In genomic region chr11:60130496-60130895, GRCh38 we compare ENCODE assay signal across 8 cellular contexts.
DNase-seq lines count a peak whose midpoint lies in the region; ATAC-seq and TF ChIP-seq lines count a peak whose summit lies in the region.

No MANE protein-coding gene starts in this region.

- no peak overlapping the region for H3K27ac ChIP-seq in VCaP

- H3K4me3 ChIP-seq in LNCaP clone FGC (ENCODE audit: low read depth, low read length), result no peak overlapping the region

- DNase-seq in NCI-H748 (lab: John Stamatoyannopoulos, UW; ENCODE audit: unreplicated experiment) (peak; percentile 39), NCI-H748 treated with DMSO at 0.1 percent for 48 hours (lab: John Stamatoyannopoulos, UW) (no peak), LNCaP clone FGC (ENCODE audit: low read depth) (peak; percentile 18), islet precursor cell (peak; percentile 71), NCI-H1436 (lab: John Stamatoyannopoulos, UW) (no peak)

- TF ChIP-seq CTCF in LNCaP clone FGC (IDR thresholded peaks at IDR 0.05; ENCODE audit: control insufficient read depth, extremely low read depth, insufficient read depth), result peak; percentile 79
- peak; percentile 86 for TF ChIP-seq CTCF in VCaP (conservative IDR thresholded peaks at IDR 0.05)

- ATAC-seq in HG02852 (IDR thresholded peaks at IDR 0.05; ENCODE audit: unreplicated experiment), result no peak
- no peak for ATAC-seq in HG02571 (IDR thresholded peaks at IDR 0.05; ENCODE audit: unreplicated experiment)

Comparison
In these comparisons a context has a peak if more than half of its experiments do, and no peak if none do; other contexts are left out.
1. DNase-seq: peak in NCI-H748 (single experiment), LNCaP clone FGC (single experiment) and islet precursor cell (single experiment); none in NCI-H748 treated with DMSO at 0.1 percent for 48 hours (single experiment) and NCI-H1436 (single experiment).